In the genomic region with DNA sequence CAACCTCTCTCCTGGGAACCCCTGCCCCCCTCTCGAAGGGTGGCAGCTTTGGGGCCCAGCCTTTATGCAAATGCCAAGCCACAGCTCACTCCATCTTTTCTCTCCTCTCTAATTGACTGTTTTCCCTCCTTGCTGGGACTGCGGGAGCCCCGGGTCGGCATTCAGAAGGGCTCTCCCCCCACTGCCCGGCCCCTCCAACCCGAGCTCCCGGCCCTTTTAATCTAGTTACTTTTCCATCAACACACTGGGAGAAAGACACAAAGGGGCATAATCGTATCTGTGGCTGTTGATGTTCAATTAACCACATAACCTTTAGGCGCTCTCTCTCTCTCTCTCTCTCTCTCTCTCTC, we compare ENCODE assay signal across 15 cellular contexts.
A peak's percentile ranks its signal among the peaks of the same experiment; 100 is the strongest.
DNase-seq lines count a peak whose midpoint lies in the region; ATAC-seq, FAIRE-seq and TF ChIP-seq lines count a peak whose summit lies in the region.
"Had no signal": no experiment of that assay in that cellular context is flagged by ENCODE, and none has a peak within 500 bp of the region (broad histone marks: within the 10 kb centered on the region; RNA-seq: fewer than 3 reads in every experiment).

No MANE protein-coding gene starts in this region.

- H3K9me3 ChIP-seq in HepG2 (ENCODE audit: low read length) (no peaks in the 10 kb centered on the region), right lobe of liver (no peaks in the 10 kb centered on the region), neuronal stem cell (replicated peaks in 1 of 2; ENCODE audit: control insufficient read depth in 2 of 2, insufficient read depth in 1 of 2, low read depth in 1 of 2, low read length in 2 of 2) (no peaks in the 10 kb centered on the region), Peyer's patch (no peaks in the 10 kb centered on the region)

- H3K4ac ChIP-seq in neuronal stem cell (ENCODE audit: low read length): no peak overlapping the region

- H3K4me2 ChIP-seq in HepG2 (ENCODE audit: low read depth, low read length) (no peak overlapping the region), neuronal stem cell (ENCODE audit: insufficient read depth, low read length, poor library complexity, severe bottlenecking) (no peak overlapping the region)

- H3K27me3 ChIP-seq in HepG2 (ENCODE audit: control insufficient read depth in 1 of 2, insufficient read depth in 2 of 2, low read length in 2 of 2) (peaks cover 17 to 73% of the 10 kb centered on the region in 2 experiments), right lobe of liver (no peaks in the 10 kb centered on the region), neuronal stem cell (ENCODE audit: control insufficient read depth in 3 of 3, insufficient read depth in 3 of 3, low read depth in 1 of 3, low read length in 3 of 3) (peaks cover 3 to 82% (median 57%) of the 10 kb centered on the region in 3 experiments), Peyer's patch (no peaks in the 10 kb centered on the region)

- H4K8ac ChIP-seq in neuronal stem cell (ENCODE audit: low read depth, low read length): no peak overlapping the region

- no peak overlapping the region for H3K14ac ChIP-seq in neuronal stem cell (ENCODE audit: low read length)

- peaks cover 14% of the 10 kb centered on the region for H3K4me1 Mint-ChIP-seq in activated naive CD4-positive, alpha-beta T cell treated with anti-CD3 and anti-CD28 coated beads, Interleukin-2, amount 10 ng/mL, durations not matched to agents 7 days and 5 days

- H3K27ac ChIP-seq in HepG2 (ENCODE audit: extremely low read length, insufficient read depth, low read length): no peak overlapping the region
- no peak overlapping the region for H3K27ac ChIP-seq in right lobe of liver
- peak overlapping the region; percentile 79 for H3K27ac ChIP-seq in caudate nucleus (ENCODE audit: low read depth, low read length)
- H3K27ac ChIP-seq in neuronal stem cell (replicated peaks; ENCODE audit: low read length): no peak overlapping the region
- no peak overlapping the region for H3K27ac ChIP-seq in Peyer's patch
- H3K27ac ChIP-seq: RWPE1 had no signal

- TF ChIP-seq POLR2A in HepG2 (IDR thresholded peaks at IDR 0.05; ENCODE audit: insufficient read depth in 1 of 2, low read depth in 2 of 2, low read length in 2 of 2) (no peak), right lobe of liver (IDR thresholded peaks at IDR 0.05) (no peak), Peyer's patch (IDR thresholded peaks at IDR 0.05) (no peak)

- H4K20me1 ChIP-seq in HepG2 (ENCODE audit: insufficient read depth, low read length): 0 out of 2 replicates have a peak, but pooled peaks cover 3% of the 10 kb centered on the region

- H3K79me2 ChIP-seq in HepG2 (ENCODE audit: insufficient read depth, low read length): no peaks in the 10 kb centered on the region

- H3K4me3 Mint-ChIP-seq in activated naive CD4-positive, alpha-beta T cell treated with anti-CD3 and anti-CD28 coated beads, Interleukin-2, amount 10 ng/mL, durations not matched to agents 7 days and 5 days: no peak overlapping the region

- no peak for TF ChIP-seq RAD21 in HepG2 (CRISPR knock-in tag; IDR thresholded peaks at IDR 0.05)

- no peaks in the 10 kb centered on the region for H3K36me3 Mint-ChIP-seq in activated naive CD4-positive, alpha-beta T cell treated with anti-CD3 and anti-CD28 coated beads, Interleukin-2, amount 10 ng/mL, durations not matched to agents 7 days and 5 days
- H3K36me3 Mint-ChIP-seq: CD8-positive, alpha-beta memory T cell; IgD-negative memory B cell had no signal

- H3K9ac ChIP-seq in HepG2 (ENCODE audit: insufficient read depth, low read depth, low read length) (no peak overlapping the region), neuronal stem cell (ENCODE audit: low read depth, low read length, poor library complexity) (no peak overlapping the region)

- TF ChIP-seq CTCF in HepG2 (CRISPR knock-in tag; IDR thresholded peaks at IDR 0.05) (no peak), right lobe of liver (IDR thresholded peaks at IDR 0.05) (no peak), Peyer's patch (IDR thresholded peaks at IDR 0.05) (no peak)

- H2AK5ac ChIP-seq in neuronal stem cell (ENCODE audit: low read depth, low read length): no peak overlapping the region

- H3K4me3 ChIP-seq in HepG2 (replicated peaks in 1 of 3; ENCODE audit: insufficient read depth in 1 of 3, low read depth in 2 of 3, low read length in 3 of 3): no peak overlapping the region
- H3K4me3 ChIP-seq in right lobe of liver: no peak overlapping the region
- H3K4me3 ChIP-seq in neuronal stem cell (ENCODE audit: low read length in 2 of 2): no peak overlapping the region
- no peak overlapping the region for H3K4me3 ChIP-seq in Peyer's patch

- CTCF ChIA-PET in HepG2 (lab: Yijun Ruan, JAX; ENCODE audit: low intra/inter-chr PET ratio, low total read pairs): no interaction called here
- CTCF ChIA-PET in activated naive CD4-positive, alpha-beta T cell treated with anti-CD3 and anti-CD28 coated beads, Interleukin-2, amount 10 ng/mL, durations not matched to agents 7 days and 5 days (lab: Charles Lee): no interaction called here

- POLR2A ChIA-PET in HepG2 (lab: Yijun Ruan, JAX): interaction anchor here (1.2 to 2.8 kb wide), 3 partner anchors 25 to 111 kb away, joined by 3 to 22 read pairs (median 3); no protein-coding TSS in a partner anchor

- FAIRE-seq in HepG2 (lab: Jason Lieb, UNC): no peak
- FAIRE-seq: A204.1, GM12892 had no signal

- H2BK12ac ChIP-seq in neuronal stem cell (ENCODE audit: low read length): no peak overlapping the region

- H2BK5ac ChIP-seq in neuronal stem cell (ENCODE audit: low read length): no peak overlapping the region

- BruUV-seq in HepG2 (replicated peaks; lab: Mats Ljungman, UMichigan): no TSS peak

- H3K23ac ChIP-seq in neuronal stem cell (ENCODE audit: low read depth, low read length, poor library complexity): no peak overlapping the region

- in situ Hi-C loops in HepG2 (cut with HindIII; ENCODE audit: extremely low pct_ligation_motif_present, low pct_unique_long_range_greater_than_20kb): no loop called here

- H3K4me1 ChIP-seq in HepG2 (ENCODE audit: insufficient read depth, low read length) (peaks cover 37% of the 10 kb centered on the region), right lobe of liver (peaks cover 0 to 11% (median 5%) of the 10 kb centered on the region in 4 donors), neuronal stem cell (ENCODE audit: control insufficient read depth in 2 of 2, insufficient read depth in 1 of 2, low read depth in 1 of 2, low read length in 2 of 2) (peaks cover 0 to 16% of the 10 kb centered on the region in 2 donors), Peyer's patch (peaks cover 0 to 14% (median 0%) of the 10 kb centered on the region in 4 donors)

- H3K18ac ChIP-seq in neuronal stem cell (ENCODE audit: low read length): no peak overlapping the region

- H3K27ac Mint-ChIP-seq in activated naive CD4-positive, alpha-beta T cell treated with anti-CD3 and anti-CD28 coated beads, Interleukin-2, amount 10 ng/mL, durations not matched to agents 7 days and 5 days: no peak overlapping the region
- H3K27ac Mint-ChIP-seq: CD8-positive, alpha-beta memory T cell; IgD-negative memory B cell had no signal

- no peak overlapping the region for H4K91ac ChIP-seq in neuronal stem cell (ENCODE audit: low read depth, low read length, poor library complexity)

- DNase-seq in HepG2 (ENCODE audit: low spot score) (no peak), right lobe of liver (no peak), caudate nucleus (lab: John Stamatoyannopoulos, UW) (no peak), neuronal stem cell (ENCODE audit: low spot score) (peak; percentile 29), Right ventricle myocardium inferior (ENCODE audit: missing footprints) (no peak), Peyer's patch (no peak)
- DNase-seq in activated naive CD4-positive, alpha-beta T cell treated with anti-CD3 and anti-CD28 coated beads, Interleukin-2, amount 10 ng/mL, durations not matched to agents 7 days and 5 days: no peak
- DNase-seq: CD8-positive, alpha-beta memory T cell; MV-4-11 had no signal

- 51% methylated on average over 9 of the region's 9 CpGs for WGBS in HepG2 (ENCODE audit: low lambda C conversion rate)
- 76% methylated on average over 8 of the region's 9 CpGs for WGBS in right lobe of liver (ENCODE audit: insufficient coverage, low coverage, low lambda C conversion rate, missing lambda C conversion rate)
- WGBS in neuronal stem cell (ENCODE audit: extremely low coverage in 2 of 2, insufficient read length in 2 of 2, insufficient replicate concordance in 1 of 2), 2 donors: no CpG with 5 or more reads among the region's 9 CpGs

- H3K79me1 ChIP-seq in neuronal stem cell (ENCODE audit: low read depth, low read length): no peaks in the 10 kb centered on the region

- H2BK120ac ChIP-seq in neuronal stem cell (ENCODE audit: low read depth, low read length): no peak overlapping the region

- peaks cover 94% of the 10 kb centered on the region for H3K27me3 Mint-ChIP-seq in activated naive CD4-positive, alpha-beta T cell treated with anti-CD3 and anti-CD28 coated beads, Interleukin-2, amount 10 ng/mL, durations not matched to agents 7 days and 5 days

- no peak for TF ChIP-seq EP300 in HepG2 (IDR thresholded peaks at IDR 0.05; ENCODE audit: low read depth in 2 of 2, low read length in 2 of 2)
- TF ChIP-seq EP300 in HepG2 (CRISPR knock-in tag; IDR thresholded peaks at IDR 0.05; ENCODE audit: borderline replicate concordance): no peak

- H3K9me3 Mint-ChIP-seq in activated naive CD4-positive, alpha-beta T cell treated with anti-CD3 and anti-CD28 coated beads, Interleukin-2, amount 10 ng/mL, durations not matched to agents 7 days and 5 days: no peaks in the 10 kb centered on the region
- H3K9me3 Mint-ChIP-seq: CD8-positive, alpha-beta memory T cell; IgD-negative memory B cell had no signal

- H2AFZ ChIP-seq in HepG2 (ENCODE audit: low read length) (no peak overlapping the region), neuronal stem cell (ENCODE audit: low read length) (no peak overlapping the region)

- ATAC-seq in HepG2 (no peak), right lobe of liver (no peak), Right ventricle myocardium inferior (no peak)
- ATAC-seq: HCT116, SK-N-SH treated with all-trans-retinoic acid at 6 μM for 48 hours had no signal

- no peak overlapping the region for H2BK15ac ChIP-seq in neuronal stem cell (ENCODE audit: low read length)

- H3K36me3 ChIP-seq in HepG2 (replicated peaks in 1 of 2; ENCODE audit: control insufficient read depth in 1 of 2, insufficient read depth in 2 of 2, low read length in 2 of 2): no peaks in the 10 kb centered on the region
- no peaks in the 10 kb centered on the region for H3K36me3 ChIP-seq in right lobe of liver
- no peaks in the 10 kb centered on the region for H3K36me3 ChIP-seq in neuronal stem cell (replicated peaks in 1 of 2; ENCODE audit: control insufficient read depth in 2 of 2, insufficient read depth in 2 of 2, low read length in 2 of 2)
- H3K36me3 ChIP-seq in Peyer's patch: no peaks in the 10 kb centered on the region

- intact Hi-C loops in HepG2 (cut with micrococcal nuclease; ENCODE audit: unreplicated experiment) (no loop called here), right lobe of liver (cut with DNase I) (no loop called here), Right ventricle myocardium inferior (cut with DNase I) (no loop called here)
